ENCODE assay signal across 1 cellular context in genomic region chr6:37205997-37206340, GRCh38.
A peak's percentile ranks its signal among the peaks of the same experiment; 100 is the strongest.
TF ChIP-seq lines count a peak whose summit lies in the region.

No MANE protein-coding gene starts in this region.

TF ChIP-seq in K562, 482 proteins besides CTCF, POLR2A, EP300 and RAD21 (continued from another document):
- TF ChIP-seq TRIM24 (IDR thresholded peaks at IDR 0.05) (0 out of 4 replicates have a peak, but pooled peaks of 1 of the 2 experiments have one; percentile 17), TCF3 (CRISPR knock-in tag; IDR thresholded peaks at IDR 0.05) (0 out of 2 replicates have a peak, but pooled peaks have one; percentile 2), NCOA1 (IDR thresholded peaks at IDR 0.05; ENCODE audit: low read depth) (no peak; the same call in 1 of the 2 replicates), DLX4 (CRISPR knock-in tag; IDR thresholded peaks at IDR 0.05) (no peak), KDM5B (IDR thresholded peaks at IDR 0.05; ENCODE audit: insufficient replicate concordance, low read depth, low read length) (no peak), ZNF197 (CRISPR knock-in tag; IDR thresholded peaks at IDR 0.05; ENCODE audit: low read depth) (0 out of 2 replicates have a peak, but pooled peaks have one; percentile 72), GABPB1 (CRISPR knock-in tag; IDR thresholded peaks at IDR 0.05) (no peak), DACH1 (IDR thresholded peaks at IDR 0.05; ENCODE audit: partially characterized antibody) (no peak), POLR2G (IDR thresholded peaks at IDR 0.05; ENCODE audit: low read depth, low read length) (no peak), FOXO4 (CRISPR knock-in tag; IDR thresholded peaks at IDR 0.05) (no peak), MAFF (IDR thresholded peaks at IDR 0.05; ENCODE audit: low read length) (no peak), TAF7 (tag; IDR thresholded peaks at IDR 0.05) (0 out of 2 replicates have a peak, but pooled peaks have one; percentile 26), HDGF (IDR thresholded peaks at IDR 0.05) (peak; percentile 14; the same call in 1 of the 2 replicates), MAFK (IDR thresholded peaks at IDR 0.05; ENCODE audit: low read length) (no peak), FOSL1 (tag; conservative IDR thresholded peaks at IDR 0.05) (0 out of 2 replicates have a peak, but pooled peaks have one; percentile 1), LEF1 (IDR thresholded peaks at IDR 0.05) (peak; percentile 25; the same call in 1 of the 2 replicates)
- TF ChIP-seq, protein P1, sequence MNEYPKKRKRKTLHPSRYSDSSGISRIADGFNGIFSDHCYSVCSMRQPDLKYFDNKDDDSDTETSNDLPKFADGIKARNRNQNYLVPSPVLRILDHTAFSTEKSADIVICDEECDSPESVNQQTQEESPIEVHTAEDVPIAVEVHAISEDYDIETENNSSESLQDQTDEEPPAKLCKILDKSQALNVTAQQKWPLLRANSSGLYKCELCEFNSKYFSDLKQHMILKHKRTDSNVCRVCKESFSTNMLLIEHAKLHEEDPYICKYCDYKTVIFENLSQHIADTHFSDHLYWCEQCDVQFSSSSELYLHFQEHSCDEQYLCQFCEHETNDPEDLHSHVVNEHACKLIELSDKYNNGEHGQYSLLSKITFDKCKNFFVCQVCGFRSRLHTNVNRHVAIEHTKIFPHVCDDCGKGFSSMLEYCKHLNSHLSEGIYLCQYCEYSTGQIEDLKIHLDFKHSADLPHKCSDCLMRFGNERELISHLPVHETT (CRISPR knock-in tag; conservative IDR thresholded peaks at IDR 0.05 in 1 of 2, IDR thresholded peaks at IDR 0.05 in 1 of 2): no peak
- TF ChIP-seq, protein P2, sequence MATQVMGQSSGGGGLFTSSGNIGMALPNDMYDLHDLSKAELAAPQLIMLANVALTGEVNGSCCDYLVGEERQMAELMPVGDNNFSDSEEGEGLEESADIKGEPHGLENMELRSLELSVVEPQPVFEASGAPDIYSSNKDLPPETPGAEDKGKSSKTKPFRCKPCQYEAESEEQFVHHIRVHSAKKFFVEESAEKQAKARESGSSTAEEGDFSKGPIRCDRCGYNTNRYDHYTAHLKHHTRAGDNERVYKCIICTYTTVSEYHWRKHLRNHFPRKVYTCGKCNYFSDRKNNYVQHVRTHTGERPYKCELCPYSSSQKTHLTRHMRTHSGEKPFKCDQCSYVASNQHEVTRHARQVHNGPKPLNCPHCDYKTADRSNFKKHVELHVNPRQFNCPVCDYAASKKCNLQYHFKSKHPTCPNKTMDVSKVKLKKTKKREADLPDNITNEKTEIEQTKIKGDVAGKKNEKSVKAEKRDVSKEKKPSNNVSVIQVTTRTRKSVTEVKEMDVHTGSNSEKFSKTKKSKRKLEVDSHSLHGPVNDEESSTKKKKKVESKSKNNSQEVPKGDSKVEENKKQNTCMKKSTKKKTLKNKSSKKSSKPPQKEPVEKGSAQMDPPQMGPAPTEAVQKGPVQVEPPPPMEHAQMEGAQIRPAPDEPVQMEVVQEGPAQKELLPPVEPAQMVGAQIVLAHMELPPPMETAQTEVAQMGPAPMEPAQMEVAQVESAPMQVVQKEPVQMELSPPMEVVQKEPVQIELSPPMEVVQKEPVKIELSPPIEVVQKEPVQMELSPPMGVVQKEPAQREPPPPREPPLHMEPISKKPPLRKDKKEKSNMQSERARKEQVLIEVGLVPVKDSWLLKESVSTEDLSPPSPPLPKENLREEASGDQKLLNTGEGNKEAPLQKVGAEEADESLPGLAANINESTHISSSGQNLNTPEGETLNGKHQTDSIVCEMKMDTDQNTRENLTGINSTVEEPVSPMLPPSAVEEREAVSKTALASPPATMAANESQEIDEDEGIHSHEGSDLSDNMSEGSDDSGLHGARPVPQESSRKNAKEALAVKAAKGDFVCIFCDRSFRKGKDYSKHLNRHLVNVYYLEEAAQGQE (CRISPR knock-in tag; IDR thresholded peaks at IDR 0.05; ENCODE audit: low read depth): no peak
